ENCODE assay signal across 11 cellular contexts in the genomic region with DNA sequence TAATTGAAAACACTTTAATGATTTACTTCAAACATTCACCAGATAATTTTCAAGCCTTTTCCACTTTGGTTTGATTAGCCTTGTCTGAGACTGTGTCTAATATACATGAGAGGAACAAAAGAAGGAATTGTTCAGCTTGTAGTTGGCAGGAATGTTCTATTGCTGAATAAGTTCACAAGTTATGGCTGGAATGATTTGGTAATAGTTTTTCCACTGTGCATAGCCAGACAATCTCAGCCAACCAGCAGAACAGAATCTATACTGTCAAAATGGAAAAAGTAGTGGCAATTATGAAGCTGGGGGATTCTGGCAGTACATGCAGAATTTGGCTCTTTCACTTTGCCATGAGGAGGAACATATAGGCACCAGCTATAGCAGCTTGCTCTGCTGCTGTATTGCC.
DNase-seq lines count a peak whose midpoint lies in the region; TF ChIP-seq lines count a peak whose summit lies in the region.
"Had no signal": no experiment of that assay in that cellular context is flagged by ENCODE, and none has a peak within 500 bp of the region (broad histone marks: within the 10 kb centered on the region; RNA-seq: fewer than 3 reads in every experiment).

No MANE protein-coding gene starts in this region.

- H3K27me3 ChIP-seq in ascending aorta, result no peaks in the 10 kb centered on the region
- no peaks in the 10 kb centered on the region for H3K27me3 ChIP-seq in Caco-2 (replicated peaks; ENCODE audit: control insufficient read depth, insufficient read depth, low read length)
- H3K27me3 ChIP-seq in MG63, result no peaks in the 10 kb centered on the region

- no peaks in the 10 kb centered on the region for H3K36me3 Mint-ChIP-seq in Caco-2 (ENCODE audit: insufficient read depth, unreplicated experiment)

- H3K4me3 ChIP-seq in ascending aorta (peak overlapping the region in 1 of 2 donors; percentile 20), fibroblast of villous mesenchyme (ENCODE audit: low read depth, low read length) (no peak overlapping the region), Caco-2 (ENCODE audit: low read depth, low read length) (no peak overlapping the region), MG63 (no peak overlapping the region)

- TF ChIP-seq CTCF in ascending aorta (IDR thresholded peaks at IDR 0.05) (no peak), fibroblast of villous mesenchyme (IDR thresholded peaks at IDR 0.05; ENCODE audit: insufficient read depth, low read depth, low read length) (no peak), Caco-2 (IDR thresholded peaks at IDR 0.05; ENCODE audit: insufficient read depth in 1 of 2, low read depth in 1 of 2, low read length in 1 of 2, severe bottlenecking in 1 of 2, unreplicated experiment in 1 of 2) (no peak)

- H3K27ac ChIP-seq in ascending aorta, result peak overlapping the region; percentile 43 to 47

- CTCF ChIA-PET in Caco-2 (lab: Charles Lee), result no interaction called here

- no peak overlapping the region for H3K4me3 Mint-ChIP-seq in Caco-2 (ENCODE audit: unreplicated experiment)
- H3K4me3 Mint-ChIP-seq: CD8-positive, alpha-beta memory T cell had no signal

- no peaks in the 10 kb centered on the region for H3K27me3 Mint-ChIP-seq in Caco-2 (ENCODE audit: insufficient read depth, unreplicated experiment)
- H3K27me3 Mint-ChIP-seq: CD8-positive, alpha-beta memory T cell had no signal

- H3K27ac Mint-ChIP-seq in Caco-2 (ENCODE audit: unreplicated experiment), result no peak overlapping the region
- H3K27ac Mint-ChIP-seq: CD8-positive, alpha-beta memory T cell had no signal

- intact Hi-C loops in ascending aorta (cut with DNase I), result no loop called here
- intact Hi-C loops in Caco-2 (cut with micrococcal nuclease; ENCODE audit: unreplicated experiment), result no loop called here

- H3K9me3 Mint-ChIP-seq in Caco-2 (ENCODE audit: unreplicated experiment), result no peaks in the 10 kb centered on the region

- H3K4me1 ChIP-seq in ascending aorta, result peaks cover 4 to 30% of the 10 kb centered on the region in 2 donors
- H3K4me1 ChIP-seq in Caco-2, result no peaks in the 10 kb centered on the region

- no peaks in the 10 kb centered on the region for H3K4me1 Mint-ChIP-seq in Caco-2 (ENCODE audit: low read depth, unreplicated experiment)
- H3K4me1 Mint-ChIP-seq: CD8-positive, alpha-beta memory T cell had no signal

- BruUV-seq in Caco-2 (replicated peaks; lab: Mats Ljungman, UMichigan), result no TSS peak

- peak; percentile 67 for DNase-seq in HCEC 1CT
- no peak for DNase-seq in ascending aorta (ENCODE audit: low spot score in 2 of 2)
- peak; percentile 37 for DNase-seq in fibroblast of villous mesenchyme (ENCODE audit: low read depth)
- DNase-seq in retina, result peak; percentile 15
- no peak for DNase-seq in activated CD4-positive, alpha-beta T cell treated with anti-CD3 and anti-CD28 coated beads for 1 hour
- no peak for DNase-seq in SKM-1 treated with dmso at 0.1 percent for 144 hours (lab: John Stamatoyannopoulos, UW; ENCODE audit: unreplicated experiment)
- no peak for DNase-seq in Caco-2
- DNase-seq in MG63, result no peak
- DNase-seq: CD8-positive, alpha-beta memory T cell; NCI-H510A; SHP77 had no signal

- no peaks in the 10 kb centered on the region for H3K36me3 ChIP-seq in ascending aorta
- H3K36me3 ChIP-seq in Caco-2 (ENCODE audit: control insufficient read depth, insufficient read depth, low read length), result no peaks in the 10 kb centered on the region
- no peaks in the 10 kb centered on the region for H3K36me3 ChIP-seq in MG63

- H3K9me3 ChIP-seq in ascending aorta (no peaks in the 10 kb centered on the region), Caco-2 (no peaks in the 10 kb centered on the region), MG63 (no peaks in the 10 kb centered on the region)

- POLR2A ChIA-PET in Caco-2 (lab: Charles Lee), result no interaction called here

Comparison
In these comparisons a context has a peak if more than half of its experiments do, and no peak if none do; other contexts are left out.
1. DNase-seq: peak in HCEC 1CT (single experiment), fibroblast of villous mesenchyme (single experiment) and retina (single experiment); none in ascending aorta (0 of 2), activated CD4-positive, alpha-beta T cell treated with anti-CD3 and anti-CD28 coated beads for 1 hour (single experiment), SKM-1 treated with dmso at 0.1 percent for 144 hours (single experiment), Caco-2 (0 of 2) and MG63 (single experiment).